Comparison of ENCODE assay signal across 8 cellular contexts in the genomic region with DNA sequence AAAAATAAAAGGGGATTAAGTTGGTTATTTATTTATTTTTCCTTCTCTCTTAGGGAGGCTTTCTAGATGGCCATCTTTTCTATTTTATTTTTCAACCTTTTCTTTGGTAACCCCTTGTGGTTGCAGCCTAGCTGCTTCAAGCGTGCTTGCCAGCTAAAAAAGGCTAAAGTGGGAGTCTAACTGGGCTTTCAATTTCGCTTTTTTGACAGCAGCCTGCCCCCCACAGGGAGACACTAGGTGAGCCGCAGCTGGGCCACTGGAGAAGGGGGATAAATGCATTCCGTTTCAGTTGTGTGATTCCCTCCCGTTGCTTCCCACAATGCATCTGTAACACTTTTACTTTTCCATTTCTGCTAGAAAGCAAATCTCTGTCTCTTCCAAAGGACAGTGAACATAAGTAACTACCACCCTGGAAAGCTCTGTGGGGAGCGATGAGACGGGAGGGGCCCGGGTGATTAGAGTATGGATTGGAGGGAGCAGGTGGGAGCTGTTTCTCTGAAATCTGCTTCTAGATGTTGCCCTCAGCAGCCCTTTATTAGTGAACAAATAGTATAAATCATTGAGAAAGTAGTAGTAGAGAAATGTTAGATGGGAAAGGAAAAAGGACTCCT.
DNase-seq lines count a peak whose midpoint lies in the region; ATAC-seq and TF ChIP-seq lines count a peak whose summit lies in the region.

No MANE protein-coding gene starts in this region.

- H3K4me1 ChIP-seq in endodermal cell (ENCODE audit: control insufficient read depth, insufficient read depth, low read length) (peaks cover 3% of the 10 kb centered on the region), thoracic aorta (ENCODE audit: control insufficient read depth in 1 of 2, low read depth in 2 of 2) (no peaks in the 10 kb centered on the region)

- H3K27ac ChIP-seq in endodermal cell (ENCODE audit: low read depth, low read length) (no peak overlapping the region), thoracic aorta (no peak overlapping the region)

- H3K27me3 Mint-ChIP-seq in endodermal cell (ENCODE audit: insufficient read depth) = peaks cover 49% of the 10 kb centered on the region
- H3K27me3 Mint-ChIP-seq in activated T-helper 2 cell treated with anti-CD3 and anti-CD28 coated beads, Interferon-gamma antibody, Interleukin-2, Interleukin-4, amounts not matched to agents 10 μg/mL and 5 μg/mL and 100 μg/mL, durations not matched to agents 14 hours and 24 hours and 36 hours (ENCODE audit: low read depth) = peaks cover 3% of the 10 kb centered on the region
- peaks cover 36% of the 10 kb centered on the region for H3K27me3 Mint-ChIP-seq in stimulated activated memory B cell treated with anti-CD40 and anti-IgM and Interleukin-4, amounts not matched to agents 10 μg/mL and 1 μg/mL and 100 μg/mL, for 72 hours

- H3K4me3 Mint-ChIP-seq in endodermal cell = no peak overlapping the region
- H3K4me3 Mint-ChIP-seq in activated T-helper 2 cell treated with anti-CD3 and anti-CD28 coated beads, Interferon-gamma antibody, Interleukin-2, Interleukin-4, amounts not matched to agents 10 μg/mL and 5 μg/mL and 100 μg/mL, durations not matched to agents 14 hours and 24 hours and 36 hours (ENCODE audit: low read depth) = no peak overlapping the region
- no peak overlapping the region for H3K4me3 Mint-ChIP-seq in stimulated activated memory B cell treated with anti-CD40 and anti-IgM and Interleukin-4, amounts not matched to agents 10 μg/mL and 1 μg/mL and 100 μg/mL, for 72 hours

- intact Hi-C loops in activated T-helper 2 cell treated with anti-CD3 and anti-CD28 coated beads, Interferon-gamma antibody, Interleukin-2, Interleukin-4, amounts not matched to agents 10 μg/mL and 5 μg/mL and 100 μg/mL, durations not matched to agents 14 hours and 24 hours and 36 hours (cut with micrococcal nuclease) = no loop called here

- no peaks in the 10 kb centered on the region for H3K9me3 ChIP-seq in endodermal cell (ENCODE audit: control insufficient read depth, low read length)
- H3K9me3 ChIP-seq in thoracic aorta = no peaks in the 10 kb centered on the region

- TF ChIP-seq CTCF in endodermal cell (conservative IDR thresholded peaks at IDR 0.05) (peak; percentile 50), thoracic aorta (IDR thresholded peaks at IDR 0.05) (peak; percentile 10)

- 12 to 17% methylated on average over 6 to 8 of the region's 8 CpGs for WGBS in endodermal cell (ENCODE audit: insufficient coverage in 1 of 2, insufficient read length in 1 of 2), 2 experiments

- H3K27me3 ChIP-seq in endodermal cell (ENCODE audit: control insufficient read depth, insufficient read depth, low read length, poor library complexity, severe bottlenecking) (peaks cover 67% of the 10 kb centered on the region), thoracic aorta (replicated peaks; ENCODE audit: insufficient read depth) (no peaks in the 10 kb centered on the region)

- no peak overlapping the region for H3K27ac Mint-ChIP-seq in endodermal cell
- no peak overlapping the region for H3K27ac Mint-ChIP-seq in activated T-helper 2 cell treated with anti-CD3 and anti-CD28 coated beads, Interferon-gamma antibody, Interleukin-2, Interleukin-4, amounts not matched to agents 10 μg/mL and 5 μg/mL and 100 μg/mL, durations not matched to agents 14 hours and 24 hours and 36 hours
- H3K27ac Mint-ChIP-seq in stimulated activated memory B cell treated with anti-CD40 and anti-IgM and Interleukin-4, amounts not matched to agents 10 μg/mL and 1 μg/mL and 100 μg/mL, for 72 hours = no peak overlapping the region

- no peaks in the 10 kb centered on the region for H3K9me3 Mint-ChIP-seq in endodermal cell
- H3K9me3 Mint-ChIP-seq in activated T-helper 2 cell treated with anti-CD3 and anti-CD28 coated beads, Interferon-gamma antibody, Interleukin-2, Interleukin-4, amounts not matched to agents 10 μg/mL and 5 μg/mL and 100 μg/mL, durations not matched to agents 14 hours and 24 hours and 36 hours = no peaks in the 10 kb centered on the region
- H3K9me3 Mint-ChIP-seq in stimulated activated memory B cell treated with anti-CD40 and anti-IgM and Interleukin-4, amounts not matched to agents 10 μg/mL and 1 μg/mL and 100 μg/mL, for 72 hours = no peaks in the 10 kb centered on the region

- H3K36me3 Mint-ChIP-seq in endodermal cell (ENCODE audit: low read depth) = no peaks in the 10 kb centered on the region
- no peaks in the 10 kb centered on the region for H3K36me3 Mint-ChIP-seq in activated T-helper 2 cell treated with anti-CD3 and anti-CD28 coated beads, Interferon-gamma antibody, Interleukin-2, Interleukin-4, amounts not matched to agents 10 μg/mL and 5 μg/mL and 100 μg/mL, durations not matched to agents 14 hours and 24 hours and 36 hours (ENCODE audit: low read depth)
- H3K36me3 Mint-ChIP-seq in stimulated activated memory B cell treated with anti-CD40 and anti-IgM and Interleukin-4, amounts not matched to agents 10 μg/mL and 1 μg/mL and 100 μg/mL, for 72 hours = no peaks in the 10 kb centered on the region

- peaks cover 20% of the 10 kb centered on the region for H3K4me1 Mint-ChIP-seq in endodermal cell
- H3K4me1 Mint-ChIP-seq in activated T-helper 2 cell treated with anti-CD3 and anti-CD28 coated beads, Interferon-gamma antibody, Interleukin-2, Interleukin-4, amounts not matched to agents 10 μg/mL and 5 μg/mL and 100 μg/mL, durations not matched to agents 14 hours and 24 hours and 36 hours (ENCODE audit: low read depth) = no peaks in the 10 kb centered on the region
- H3K4me1 Mint-ChIP-seq in stimulated activated memory B cell treated with anti-CD40 and anti-IgM and Interleukin-4, amounts not matched to agents 10 μg/mL and 1 μg/mL and 100 μg/mL, for 72 hours = peaks cover 26% of the 10 kb centered on the region

- H3K9ac ChIP-seq in endodermal cell (ENCODE audit: extremely low read depth, low read length, poor library complexity, severe bottlenecking) = no peak overlapping the region

- ATAC-seq in GM19351 (IDR thresholded peaks at IDR 0.05; ENCODE audit: unreplicated experiment) (peak; percentile 48), HG03354 (IDR thresholded peaks at IDR 0.05; ENCODE audit: poor library complexity, severe bottlenecking, unreplicated experiment) (peak; percentile 47), thoracic aorta (ENCODE audit: insufficient number of reproducible peaks, low FRiP score, low read depth) (no peak)
- ATAC-seq in stimulated activated memory B cell treated with anti-CD40 and anti-IgM and Interleukin-4, amounts not matched to agents 10 μg/mL and 1 μg/mL and 100 μg/mL, for 72 hours = no peak

- H3K4me3 ChIP-seq in endodermal cell (ENCODE audit: low read length) (no peak overlapping the region), thoracic aorta (peak overlapping the region; percentile 46)

- H3K36me3 ChIP-seq in endodermal cell (ENCODE audit: control insufficient read depth, insufficient read depth, low read length) (no peaks in the 10 kb centered on the region), thoracic aorta (no peaks in the 10 kb centered on the region)

- DNase-seq in A172 (ENCODE audit: low spot score) (peak; percentile 31), endodermal cell (peak; percentile 88), thoracic aorta (ENCODE audit: low spot score) (no peak)
- DNase-seq in activated CD4-positive, alpha-beta T cell treated with anti-CD3 and anti-CD28 coated beads, Interleukin-2, amount 50 U/mL, for 48 hours = no peak
- no peak for DNase-seq in activated T-helper 2 cell treated with anti-CD3 and anti-CD28 coated beads, Interferon-gamma antibody, Interleukin-2, Interleukin-4, amounts not matched to agents 10 μg/mL and 5 μg/mL and 100 μg/mL, durations not matched to agents 14 hours and 24 hours and 36 hours (ENCODE audit: low spot score)

Comparison
In these comparisons a context has a peak if more than half of its experiments do, and no peak if none do; other contexts are left out.
1. DNase-seq: peak in A172 (single experiment) and endodermal cell (single experiment); none in thoracic aorta (single experiment), activated CD4-positive, alpha-beta T cell treated with anti-CD3 and anti-CD28 coated beads, Interleukin-2, amount 50 U/mL, for 48 hours (0 of 2) and activated T-helper 2 cell treated with anti-CD3 and anti-CD28 coated beads, Interferon-gamma antibody, Interleukin-2, Interleukin-4, amounts not matched to agents 10 μg/mL and 5 μg/mL and 100 μg/mL, durations not matched to agents 14 hours and 24 hours and 36 hours (single experiment).
2. ATAC-seq: peak in GM19351 (single experiment) and HG03354 (single experiment); none in thoracic aorta (single experiment) and stimulated activated memory B cell treated with anti-CD40 and anti-IgM and Interleukin-4, amounts not matched to agents 10 μg/mL and 1 μg/mL and 100 μg/mL, for 72 hours (single experiment).